ENCODE assay signal across 8 cellular contexts in the genomic region with DNA sequence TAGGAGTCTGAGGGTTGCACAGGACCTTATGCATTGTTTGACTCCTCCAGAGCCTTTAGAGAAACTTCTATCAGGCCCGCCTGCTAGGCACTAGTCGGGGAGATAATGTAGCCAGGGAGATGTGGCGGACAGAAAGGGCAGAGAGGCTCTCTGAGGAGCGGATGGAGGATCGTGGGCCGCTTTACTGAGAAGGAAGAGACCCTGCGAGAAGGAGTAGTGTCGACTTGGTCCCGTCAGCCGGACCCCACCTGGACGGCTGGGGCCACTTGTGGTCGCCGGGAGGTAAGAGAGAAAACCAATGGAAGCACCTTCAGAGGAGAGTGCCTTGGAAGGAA. TPM values are rescaled to one million over a fixed set of nuclear protein-coding genes. Genes with fewer than 3 reads are reported as not detected.
DNase-seq lines count a peak whose midpoint lies in the region; ATAC-seq and TF ChIP-seq lines count a peak whose summit lies in the region.

No MANE protein-coding gene starts in this region.

- no peaks in the 10 kb centered on the region for H3K27me3 Mint-ChIP-seq in T-helper 17 cell

- peak overlapping the region; percentile 98 for H3K4me2 ChIP-seq in smooth muscle cell

- peaks cover 50% of the 10 kb centered on the region for H3K4me1 Mint-ChIP-seq in T-helper 17 cell

- 2% methylated on average over 13 of the region's 13 CpGs for WGBS in smooth muscle cell (ENCODE audit: low lambda C conversion rate)

- no peaks in the 10 kb centered on the region for H3K27me3 ChIP-seq in smooth muscle cell (ENCODE audit: low read depth)

- H3K36me3 ChIP-seq in smooth muscle cell (ENCODE audit: low read depth), result no peaks in the 10 kb centered on the region

- no peaks in the 10 kb centered on the region for H4K20me1 ChIP-seq in smooth muscle cell (ENCODE audit: low read depth)

- H3K9ac ChIP-seq in smooth muscle cell (ENCODE audit: low read depth), result peak overlapping the region; percentile 91

- H2AFZ ChIP-seq in smooth muscle cell (ENCODE audit: low read depth), result peak overlapping the region; percentile 97

- peaks cover 6% of the 10 kb centered on the region for H3K36me3 Mint-ChIP-seq in T-helper 17 cell (ENCODE audit: low read depth)

- H3K9me3 ChIP-seq in T-helper 17 cell (ENCODE audit: control insufficient read depth, low read length, poor library complexity, severe bottlenecking) (no peaks in the 10 kb centered on the region), smooth muscle cell (replicated peaks; ENCODE audit: low read depth) (no peaks in the 10 kb centered on the region)

- DNase-seq in T-helper 17 cell, result no peak
- DNase-seq in left cardiac atrium, result peak; percentile 20
- DNase-seq in smooth muscle cell (lab: John Stamatoyannopoulos, UW; ENCODE audit: unreplicated experiment), result no peak
- DNase-seq in NCI-H345 (lab: John Stamatoyannopoulos, UW), result no peak
- DNase-seq in LoVo (ENCODE audit: low spot score), result no peak

- TF ChIP-seq CTCF in smooth muscle cell (IDR thresholded peaks at IDR 0.05; ENCODE audit: borderline replicate concordance, insufficient read depth, poor library complexity, severe bottlenecking), result no peak

- H3F3A ChIP-seq in smooth muscle cell (ENCODE audit: low read depth), result no peaks in the 10 kb centered on the region

- no peak for TF ChIP-seq POLR2A in GM18505 (IDR thresholded peaks at IDR 0.05; ENCODE audit: borderline replicate concordance, extremely low read depth, insufficient read depth, insufficient read length)

- intact Hi-C loops in left cardiac atrium (cut with DNase I), result no loop called here

- H3K4me3 Mint-ChIP-seq in T-helper 17 cell, result peak overlapping the region; percentile 99

- peak overlapping the region; percentile 99 for H3K27ac Mint-ChIP-seq in T-helper 17 cell

- peak; percentile 23 for ATAC-seq in GM18505 (IDR thresholded peaks at IDR 0.05; ENCODE audit: unreplicated experiment)
- ATAC-seq in HG02642 (IDR thresholded peaks at IDR 0.05; ENCODE audit: poor library complexity, unreplicated experiment), result peak; percentile 20
- ATAC-seq in T-helper 17 cell, result peak; percentile 17
- ATAC-seq in left cardiac atrium, result peak in 1 of 2 donors; percentile 8
- ATAC-seq in GM18858 (IDR thresholded peaks at IDR 0.05; ENCODE audit: unreplicated experiment), result no peak

- peaks cover 36% of the 10 kb centered on the region for H3K79me2 ChIP-seq in smooth muscle cell (ENCODE audit: low read depth)

- peaks cover 11% of the 10 kb centered on the region for H3K4me1 ChIP-seq in smooth muscle cell (ENCODE audit: low read depth)

- H3K4me3 ChIP-seq in smooth muscle cell, result peak overlapping the region; percentile 84

- H3K27ac ChIP-seq in smooth muscle cell (ENCODE audit: low read depth), result peak overlapping the region; percentile 86

RNA-seq across cellular contexts. Expression of gene MCRS1, which starts 0.5 kb away (rescaled TPM):
- total RNA-seq in T-helper 17 cell (10 to 100 TPM; 78.0 to 92.2 TPM), left cardiac atrium (10 to 100 TPM; 63.2 to 78.4 TPM), smooth muscle cell (41.4 and 46.4 TPM in 2 replicates)
- polyA plus RNA-seq in smooth muscle cell, result 54.4 and 55.2 TPM in 2 replicates

RNA-seq across cellular contexts. Expression of gene KCNH3, which starts 29.6 kb away (rescaled TPM):
- total RNA-seq in T-helper 17 cell (1 to 10 TPM; 2.7 to 3.1 TPM), left cardiac atrium (under 1 TPM; 0.44 to 0.73 TPM), smooth muscle cell (0.09 and 0.40 TPM in 2 replicates)
- 0.19 and 0.94 TPM in 2 replicates for polyA plus RNA-seq in smooth muscle cell

RNA-seq across cellular contexts. Expression of gene FAM186B, which starts 37.0 kb away (rescaled TPM):
- total RNA-seq in T-helper 17 cell (under 1 TPM; 0.37 to 0.39 TPM), left cardiac atrium (under 1 TPM; 0.29 to 0.31 TPM), smooth muscle cell (0.09 and 1.3 TPM in 2 replicates)
- polyA plus RNA-seq in smooth muscle cell, result 0.18 and 0.26 TPM in 2 replicates

RNA-seq across cellular contexts. Expression of gene PRPF40B, which starts 55.0 kb away (rescaled TPM):
- 1 to 10 TPM; 5.6 to 7.1 TPM for total RNA-seq in T-helper 17 cell
- total RNA-seq in left cardiac atrium, result 10 to 100 TPM; 14.3 to 21.1 TPM
- total RNA-seq in smooth muscle cell, result 5.7 and 6.2 TPM in 2 replicates
- polyA plus RNA-seq in smooth muscle cell, result 19.8 and 22.8 TPM in 2 replicates
